Comparison of ENCODE assay signal across 1 cellular context in the genomic region with DNA sequence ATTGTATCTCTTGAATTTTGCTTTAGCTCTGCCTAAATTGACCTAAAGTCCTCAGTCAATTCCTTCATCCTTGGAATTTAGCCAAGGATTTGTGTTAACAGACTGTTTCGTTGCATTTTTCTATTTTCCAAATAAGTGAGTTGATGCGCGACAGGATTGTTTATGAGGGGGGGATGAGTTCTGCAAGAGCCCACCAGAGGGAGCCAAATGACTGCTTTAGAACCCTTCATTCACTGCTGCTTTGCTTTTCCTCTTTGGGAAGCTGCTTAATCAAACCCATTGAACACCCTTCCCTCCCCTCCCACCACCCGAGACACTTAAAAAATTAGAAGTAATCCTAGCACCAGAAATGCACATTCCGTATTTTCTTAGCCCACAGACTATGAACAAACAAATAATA.
A peak's percentile ranks its signal among the peaks of the same experiment; 100 is the strongest.
TF ChIP-seq lines count a peak whose summit lies in the region.

No MANE protein-coding gene starts in this region.

TF ChIP-seq in HEK293, 187 proteins besides CTCF, POLR2A, EP300 and RAD21 (continued from another document):
- TF ChIP-seq MZF1 (tag by site-specific recombination; IDR thresholded peaks at IDR 0.05; ENCODE audit: borderline replicate concordance), result no peak
- TF ChIP-seq ZNF394 (tag by site-specific recombination; IDR thresholded peaks at IDR 0.05; ENCODE audit: borderline replicate concordance), result no peak
- TF ChIP-seq KLF9 (tag by site-specific recombination; IDR thresholded peaks at IDR 0.05; ENCODE audit: low read depth), result no peak
- no peak for TF ChIP-seq ZBTB8A (tag by site-specific recombination; IDR thresholded peaks at IDR 0.05)
- no peak for TF ChIP-seq ZNF555 (tag by site-specific recombination; conservative IDR thresholded peaks at IDR 0.05)
- no peak for TF ChIP-seq ZSCAN23 (tag by site-specific recombination; IDR thresholded peaks at IDR 0.05)
- TF ChIP-seq ZNF785 (tag by site-specific recombination; IDR thresholded peaks at IDR 0.05), result no peak
- TF ChIP-seq ZNF223 (tag by site-specific recombination; IDR thresholded peaks at IDR 0.05), result no peak
- TF ChIP-seq ZBTB17 (tag by site-specific recombination; IDR thresholded peaks at IDR 0.05), result peak; percentile 19; the same call in 1 of the 2 replicates
- no peak for TF ChIP-seq ZNF664 (tag by site-specific recombination; IDR thresholded peaks at IDR 0.05)
